ENCODE assay signal across 8 cellular contexts in genomic region chr11:78022397-78023396, GRCh38. TPM values are rescaled to one million over a fixed set of nuclear protein-coding genes. Genes with fewer than 3 reads are reported as not detected.
DNase-seq lines count a peak whose midpoint lies in the region; ATAC-seq, FAIRE-seq and TF ChIP-seq lines count a peak whose summit lies in the region.

Gene KCTD14, minus strand, starts transcription at chr11:78023276. Its CDS starts 27 bp downstream, at chr11:78023249.

- in situ Hi-C loops in GM12878 (cut with MboI) = no loop called here

- CTCF ChIA-PET in GM12878 (lab: Yijun Ruan, JAX) = no interaction called here

- RAD21 ChIA-PET in GM12878 (lab: Charles Lee; ENCODE audit: unreplicated experiment) = no interaction called here

- no peaks in the 10 kb centered on the region; the same call in 1 of the 2 replicates for H4K20me1 ChIP-seq in GM12878 (ENCODE audit: control insufficient read depth, insufficient read depth)

- SMC1A ChIA-PET in GM12878 (lab: Charles Lee; ENCODE audit: uncharacterized antibody, unreplicated experiment) = no interaction called here

- no TSS peak for BruUV-seq in GM12878 (replicated peaks; lab: Mats Ljungman, UMichigan)

- no peak for TF ChIP-seq CTCF in GM12878 (IDR thresholded peaks at IDR 0.05 in 2 of 3, conservative IDR thresholded peaks at IDR 0.05 in 1 of 3; ENCODE audit: control insufficient read depth in 2 of 3, extremely low read depth in 1 of 3, insufficient read depth in 1 of 3, low read depth in 3 of 3, low read length in 3 of 3)
- TF ChIP-seq CTCF in tibial artery (IDR thresholded peaks at IDR 0.05) = no peak

- FAIRE-seq in GM12878 (lab: Jason Lieb, UNC) = no peak

- POLR2A ChIA-PET in GM12878 (lab: Charles Lee) = interaction anchor here (2.0 kb wide), 1 partner anchor 9 kb away, joined by 12 read pairs; no protein-coding TSS in a partner anchor

- DNase-seq in NCI-H1105 (lab: John Stamatoyannopoulos, UW) (peak; percentile 34), GM12878 (ENCODE audit: low read depth, low spot score) (no peak), islet precursor cell (peak; percentile 91), tibial artery (no peak), HuH-7.5 (ENCODE audit: low spot score) (no peak), epidermal melanocyte (ENCODE audit: insufficient read length, low spot score) (no peak)
- DNase-seq in effector CD8-positive, alpha-beta T cell (lab: John Stamatoyannopoulos, UW) = no peak
- DNase-seq in stimulated activated CD4-positive, alpha-beta T cell treated with anti-CD3 and anti-CD28 coated beads, Interleukin-12 subunit alpha, Interleukin-12 subunit beta, amount 100 ng/mL, for 4 hours = no peak

- H3K4me3 ChIP-seq in GM12878 (no peak within 1 kb of the TSS), tibial artery (peak within 1 kb of the TSS; percentile 48 to 56)

- H3K36me3 ChIP-seq in GM12878 (ENCODE audit: control insufficient read depth in 2 of 2, insufficient read depth in 2 of 2, low read length in 1 of 2) (no peaks in the 10 kb centered on the region), tibial artery (no peaks in the 10 kb centered on the region)

- ATAC-seq in GM12878 = peak; percentile 93

- H3K4me1 ChIP-seq in GM12878 (ENCODE audit: control insufficient read depth, insufficient read depth, low read length) (no peaks in the 10 kb centered on the region), tibial artery (peaks cover 0 to 13% (median 2%) of the 10 kb centered on the region in 4 donors)

- 37% methylated on average over 27 of the region's 37 CpGs for WGBS in GM12878 (ENCODE audit: insufficient coverage, insufficient replicate concordance, low lambda C conversion rate, missing lambda C conversion rate)

- peak within 1 kb of the TSS; percentile 25 for H3K27ac ChIP-seq in GM12878 (ENCODE audit: control insufficient read depth, insufficient read depth)
- peak within 1 kb of the TSS; percentile 49 to 58 for H3K27ac ChIP-seq in tibial artery

- H3K27me3 ChIP-seq in GM12878 (replicated peaks in 1 of 2; ENCODE audit: control insufficient read depth in 2 of 2, insufficient read depth in 2 of 2, low read length in 1 of 2) (no peaks in the 10 kb centered on the region), tibial artery (no peaks in the 10 kb centered on the region)

- TF ChIP-seq EP300 in GM12878 (IDR thresholded peaks at IDR 0.05; ENCODE audit: borderline replicate concordance in 1 of 2, control insufficient read depth in 1 of 2, low read depth in 2 of 2, low read length in 2 of 2) = no peak

- no peak for TF ChIP-seq RAD21 in GM12878 (IDR thresholded peaks at IDR 0.05; ENCODE audit: insufficient read depth, low read depth, low read length)

- intact Hi-C loops in GM12878 (cut with micrococcal nuclease; ENCODE audit: unreplicated experiment) = no loop called here
- intact Hi-C loops in tibial artery (cut with DNase I; ENCODE audit: low total_unique reads) = no loop called here

- no peak for TF ChIP-seq POLR2A in GM12878 (IDR thresholded peaks at IDR 0.05; ENCODE audit: low read depth, low read length)

- no peaks in the 10 kb centered on the region for H3K79me2 ChIP-seq in GM12878 (ENCODE audit: control insufficient read depth, insufficient read depth, low read length)

- peak within 1 kb of the TSS; percentile 13; the same call in 1 of the 2 replicates for H3K4me2 ChIP-seq in GM12878 (ENCODE audit: control insufficient read depth, insufficient read depth)

- peak within 1 kb of the TSS; percentile 34; the same call in 1 of the 2 replicates for H3K9ac ChIP-seq in GM12878 (ENCODE audit: control insufficient read depth, insufficient read depth, low read length)

- H3K9me3 ChIP-seq in GM12878 (replicated peaks; ENCODE audit: control insufficient read depth, insufficient read depth, low read length) (no peaks in the 10 kb centered on the region), tibial artery (no peaks in the 10 kb centered on the region)

- peak within 1 kb of the TSS; percentile 19 for H2AFZ ChIP-seq in GM12878 (ENCODE audit: control insufficient read depth, low read depth, low read length)

TF ChIP-seq in GM12878, 131 proteins besides CTCF, POLR2A, EP300 and RAD21:
- TF ChIP-seq ZNF687 (IDR thresholded peaks at IDR 0.05) (peak; percentile 42; the same call in 1 of the 2 replicates), IKZF2 (IDR thresholded peaks at IDR 0.05) (peak in 1 of 2 experiments; percentile 16; a peak in 1 of 4 replicates), CEBPZ (IDR thresholded peaks at IDR 0.05; ENCODE audit: low read depth, low read length) (no peak), RUNX3 (IDR thresholded peaks at IDR 0.05; ENCODE audit: low read length) (no peak)

RNA-seq across cellular contexts. Expression of gene KCTD14, which starts in this region (rescaled TPM):
- total RNA-seq in GM12878 (2013; cell fraction: nucleolus; rRNA removed) = 0.95 and 1.1 TPM in 2 replicates
- total RNA-seq in GM12878 (2014; rRNA removed) (0.51 and 0.54 TPM in 2 replicates), GM12878 (2014; rRNA removed; fragmentation: Illumina TruSeq; extraction: Trizol) (0.41 and 0.45 TPM in 2 replicates), GM12878 (2021) (0.38 and 0.43 TPM in 2 replicates)
- 0.64 TPM for polyA plus RNA-seq in GM12878 (2011; ENCODE audit: low read depth)
- polyA plus RNA-seq in GM12878 (2011; rRNA removed) (0.04 and 0.19 TPM in 2 replicates), GM12878 (2014; fragmentation: Illumina TruSeq; extraction: Trizol) (0.63 and 0.74 TPM in 2 replicates), GM12878 (2014; fragmentation: Nextera tagmentation; extraction: Ambion mirVana) (under 1 TPM; 0.11 to 0.42 TPM), GM12878 (2014; rRNA removed) (0.53 and 0.59 TPM in 2 replicates), GM12878 (2016; fragmentation: Nextera tagmentation; extraction: Ambion mirVana) (under 1 TPM; 0.54 TPM)
- polyA plus RNA-seq in GM12878 (2011; cell fraction: cytosol; rRNA removed) = 0.08 TPM in 1 of 2 replicates, not detected in the other
- polyA plus RNA-seq in GM12878 (2011; cell fraction: nucleus; rRNA removed) = 0.15 TPM in 1 of 2 replicates, not detected in the other
- 0.51 and 0.77 TPM in 2 replicates for polyA plus RNA-seq in GM12878 (2012)
- polyA minus RNA-seq in GM12878 (2011; rRNA and poly(A)+ RNA removed) = not detected in 2 replicates
- polyA minus RNA-seq in GM12878 (2011; cell fraction: cytosol; rRNA and poly(A)+ RNA removed) = not detected in 2 replicates
- polyA minus RNA-seq in GM12878 (2011; cell fraction: nucleus; rRNA and poly(A)+ RNA removed) = not detected in 2 replicates

Comparison
In these comparisons a context has a peak if more than half of its experiments do, and no peak if none do; other contexts are left out.
1. DNase-seq: peak in NCI-H1105 (single experiment) and islet precursor cell (single experiment); none in GM12878 (single experiment), tibial artery (0 of 2), effector CD8-positive, alpha-beta T cell (single experiment), stimulated activated CD4-positive, alpha-beta T cell treated with anti-CD3 and anti-CD28 coated beads, Interleukin-12 subunit alpha, Interleukin-12 subunit beta, amount 100 ng/mL, for 4 hours (single experiment), HuH-7.5 (single experiment) and epidermal melanocyte (single experiment).